25 cellular contexts compared by ENCODE assay signal in genomic region chr12:84348582-84348981, GRCh38.
DNase-seq lines count a peak whose midpoint lies in the region; ATAC-seq and TF ChIP-seq lines count a peak whose summit lies in the region.
"Had no signal": no experiment of that assay in that cellular context is flagged by ENCODE, and none has a peak within 500 bp of the region (broad histone marks: within the 10 kb centered on the region; RNA-seq: fewer than 3 reads in every experiment).

No MANE protein-coding gene starts in this region.

- no peaks in the 10 kb centered on the region for H3K36me3 Mint-ChIP-seq in immature natural killer cell
- H3K36me3 Mint-ChIP-seq: CD14-positive monocyte; CD8-positive, alpha-beta memory T cell had no signal

- no peak for DNase-seq in stimulated activated naive CD8-positive, alpha-beta T cell treated with anti-CD3 and anti-CD28 coated beads, Interleukin-15, Interleukin-2, amounts not matched to agents 100 U/mL and 50 U/mL, for 24 hours
- no peak for DNase-seq in stimulated activated naive CD8-positive, alpha-beta T cell treated with anti-CD3 and anti-CD28 coated beads, Interleukin-15, amount 100 ng/mL, for 72 hours
- peak; percentile 37 for DNase-seq in mesenteric fat pad (ENCODE audit: low spot score)
- DNase-seq in aorta, result no peak
- DNase-seq in effector CD8-positive, alpha-beta T cell (lab: John Stamatoyannopoulos, UW), result no peak
- DNase-seq in immature natural killer cell, result no peak
- DNase-seq in ascending aorta (ENCODE audit: low spot score in 2 of 2), result no peak
- DNase-seq: 8988T; ACHN; AML-193; BE2C; CD4-positive, alpha-beta T cell; CD8-positive, alpha-beta memory T cell; DMS 273 treated with DMSO at 0.1 percent for 48 hours; DMS79; EL; GDM1; GM23248; HFFc6 had no signal

- H3K27ac ChIP-seq in aorta (ENCODE audit: low read depth in 1 of 2, low read length in 2 of 2), result no peak overlapping the region
- no peak overlapping the region for H3K27ac ChIP-seq in ascending aorta
- H3K27ac ChIP-seq: A549; BLaER1 treated with 17β-estradiol and CSF1 and Interleukin-3, amounts not matched to agents 10 nM and 100 nM; GM23248 had no signal

- no peaks in the 10 kb centered on the region for H3K4me1 Mint-ChIP-seq in stimulated activated naive CD8-positive, alpha-beta T cell treated with anti-CD3 and anti-CD28 coated beads, Interleukin-15, amount 100 ng/mL, for 72 hours
- no peaks in the 10 kb centered on the region for H3K4me1 Mint-ChIP-seq in immature natural killer cell
- H3K4me1 Mint-ChIP-seq: CD14-positive monocyte; CD8-positive, alpha-beta memory T cell had no signal

- peaks cover 0 to 7% of the 10 kb centered on the region in 2 donors for H3K9me3 Mint-ChIP-seq in stimulated activated naive CD8-positive, alpha-beta T cell treated with anti-CD3 and anti-CD28 coated beads, Interleukin-15, amount 100 ng/mL, for 72 hours
- peaks cover 6 to 27% (median 10%) of the 10 kb centered on the region in 6 donors for H3K9me3 Mint-ChIP-seq in immature natural killer cell
- H3K9me3 Mint-ChIP-seq: HFFc6 had no signal

- intact Hi-C loops in aorta (cut with DNase I) (no loop called here), ascending aorta (cut with DNase I) (no loop called here)

- no peak overlapping the region for H3K4me3 Mint-ChIP-seq in stimulated activated naive CD8-positive, alpha-beta T cell treated with anti-CD3 and anti-CD28 coated beads, Interleukin-15, amount 100 ng/mL, for 72 hours
- H3K4me3 Mint-ChIP-seq in immature natural killer cell, result no peak overlapping the region
- H3K4me3 Mint-ChIP-seq: CD14-positive monocyte; CD4-positive, alpha-beta T cell; CD8-positive, alpha-beta memory T cell; HFFc6 had no signal

- H3K4me1 ChIP-seq in aorta (ENCODE audit: control insufficient read depth in 1 of 2, insufficient read depth in 2 of 2, low read length in 2 of 2) (no peaks in the 10 kb centered on the region), ascending aorta (no peaks in the 10 kb centered on the region)
- H3K4me1 ChIP-seq: A549, BE2C had no signal

- no peak overlapping the region for H3K4me3 ChIP-seq in aorta (ENCODE audit: low read length in 2 of 2)
- H3K4me3 ChIP-seq in ascending aorta, result no peak overlapping the region
- H3K4me3 ChIP-seq: A549; BLaER1 treated with 17β-estradiol and CSF1 and Interleukin-3, amounts not matched to agents 10 nM and 100 nM; GM12878; GM23248; HAP-1 had no signal

- no peaks in the 10 kb centered on the region for H3K9me3 ChIP-seq in aorta (ENCODE audit: control insufficient read depth, low read length)
- no peaks in the 10 kb centered on the region for H3K9me3 ChIP-seq in ascending aorta
- H3K9me3 ChIP-seq: A549, BE2C, HAP-1 had no signal

- H3K27me3 Mint-ChIP-seq in stimulated activated naive CD8-positive, alpha-beta T cell treated with anti-CD3 and anti-CD28 coated beads, Interleukin-15, amount 100 ng/mL, for 72 hours, result no peaks in the 10 kb centered on the region
- H3K27me3 Mint-ChIP-seq in immature natural killer cell (ENCODE audit: low read depth in 3 of 3), result peaks cover 0 to 2% (median 0%) of the 10 kb centered on the region in 3 donors
- H3K27me3 Mint-ChIP-seq: CD4-positive, alpha-beta T cell; CD8-positive, alpha-beta memory T cell had no signal

- no peaks in the 10 kb centered on the region for H3K36me3 ChIP-seq in aorta (ENCODE audit: control insufficient read depth in 1 of 2, insufficient read depth in 2 of 2, low read length in 1 of 2)
- no peaks in the 10 kb centered on the region for H3K36me3 ChIP-seq in ascending aorta
- H3K36me3 ChIP-seq: BE2C; BLaER1 treated with 17β-estradiol and CSF1 and Interleukin-3, amounts not matched to agents 10 nM and 100 nM; HAP-1 had no signal

- ATAC-seq in stimulated activated naive CD8-positive, alpha-beta T cell treated with anti-CD3 and anti-CD28 coated beads, Interleukin-15, Interleukin-2, amounts not matched to agents 100 U/mL and 50 U/mL, for 24 hours, result peak; percentile 19
- ATAC-seq in stimulated activated naive CD8-positive, alpha-beta T cell treated with anti-CD3 and anti-CD28 coated beads, Interleukin-15, amount 100 ng/mL, for 72 hours, result no peak
- ATAC-seq in esophagus mucosa, result peak; percentile 38
- peak; percentile 36 for ATAC-seq in aorta (ENCODE audit: low FRiP score)
- ATAC-seq: A549, GM12878 had no signal

- H3K27me3 ChIP-seq in aorta (ENCODE audit: control insufficient read depth in 1 of 2, insufficient read depth in 2 of 2, low read length in 1 of 2) (no peaks in the 10 kb centered on the region), ascending aorta (no peaks in the 10 kb centered on the region)
- H3K27me3 ChIP-seq: BE2C; BLaER1 treated with 17β-estradiol and CSF1 and Interleukin-3, amounts not matched to agents 10 nM and 100 nM had no signal

- WGBS in aorta, 2 donors, result 61 to 68% methylated on average over 2 of the region's 2 CpGs

- no peak overlapping the region for H3K27ac Mint-ChIP-seq in stimulated activated naive CD8-positive, alpha-beta T cell treated with anti-CD3 and anti-CD28 coated beads, Interleukin-15, amount 100 ng/mL, for 72 hours
- H3K27ac Mint-ChIP-seq in immature natural killer cell, result no peak overlapping the region
- H3K27ac Mint-ChIP-seq: CD14-positive monocyte; CD4-positive, alpha-beta T cell; CD8-positive, alpha-beta memory T cell; HFFc6 had no signal

- no peak for TF ChIP-seq CTCF in ascending aorta (IDR thresholded peaks at IDR 0.05)
